15 cellular contexts compared by ENCODE assay signal in genomic region chr10:16752099-16752498, GRCh38.
"Had no signal": no experiment of that assay in that cellular context is flagged by ENCODE, and none has a peak within 500 bp of the region (broad histone marks: within the 10 kb centered on the region; RNA-seq: fewer than 3 reads in every experiment).

No MANE protein-coding gene starts in this region.

- FAIRE-seq: RCC 7860 had no signal

- DNase-seq: KBM-7, NCI-H1092, NCI-H1436, NCI-H187, NCI-H2029, NCI-H2081 treated with DMSO at 0.1 percent for 48 hours, NCI-H2171 treated with DMSO at 0.1 percent for 48 hours, NCI-H345, NCI-H446 treated with DMSO at 0.1 percent for 48 hours, NCI-H510A treated with DMSO at 0.1 percent for 48 hours, NCI-H526, Right ventricle myocardium superior, RPMI8226, SIG-M5 had no signal
